8 cellular contexts compared by ENCODE assay signal in genomic region chr6:77462359-77463307, GRCh38. TPM values are rescaled to one million over a fixed set of nuclear protein-coding genes. Genes with fewer than 3 reads are reported as not detected.
DNase-seq lines count a peak whose midpoint lies in the region; ATAC-seq and TF ChIP-seq lines count a peak whose summit lies in the region.

No MANE protein-coding gene starts in this region.

- no peaks in the 10 kb centered on the region for H3K36me3 ChIP-seq in kidney epithelial cell (ENCODE audit: control insufficient read depth, insufficient read depth, low read length)

- H3K27me3 Mint-ChIP-seq in chondrocyte (ENCODE audit: low read depth), result peaks cover 27% of the 10 kb centered on the region
- peaks cover 81% of the 10 kb centered on the region for H3K27me3 Mint-ChIP-seq in stimulated activated naive CD8-positive, alpha-beta T cell treated with anti-CD3 and anti-CD28 coated beads, Interleukin-15, amount 100 ng/mL, for 72 hours

- H3K27ac Mint-ChIP-seq in chondrocyte (ENCODE audit: unreplicated experiment), result no peak overlapping the region
- H3K27ac Mint-ChIP-seq in stimulated activated naive CD8-positive, alpha-beta T cell treated with anti-CD3 and anti-CD28 coated beads, Interleukin-15, amount 100 ng/mL, for 72 hours, result no peak overlapping the region

- no peaks in the 10 kb centered on the region for H3K9me3 Mint-ChIP-seq in chondrocyte (ENCODE audit: low read depth)
- peaks cover 0 to 12% of the 10 kb centered on the region in 2 donors for H3K9me3 Mint-ChIP-seq in stimulated activated naive CD8-positive, alpha-beta T cell treated with anti-CD3 and anti-CD28 coated beads, Interleukin-15, amount 100 ng/mL, for 72 hours

- H3K36me3 Mint-ChIP-seq in chondrocyte (ENCODE audit: low read depth), result no peaks in the 10 kb centered on the region

- peak overlapping the region; percentile 77 for H3K4me3 Mint-ChIP-seq in chondrocyte (ENCODE audit: unreplicated experiment)
- peak overlapping the region; percentile 52 to 77 for H3K4me3 Mint-ChIP-seq in stimulated activated naive CD8-positive, alpha-beta T cell treated with anti-CD3 and anti-CD28 coated beads, Interleukin-15, amount 100 ng/mL, for 72 hours

- peak; percentile 29 for ATAC-seq in stimulated activated naive CD8-positive, alpha-beta T cell treated with anti-CD3 and anti-CD28 coated beads, Interleukin-15, amount 100 ng/mL, for 72 hours
- ATAC-seq in GM21825 (IDR thresholded peaks at IDR 0.05; ENCODE audit: unreplicated experiment) (no peak), HG02870 (IDR thresholded peaks at IDR 0.05; ENCODE audit: unreplicated experiment) (no peak)

- peak; percentile 70 for TF ChIP-seq CTCF in chondrocyte (IDR thresholded peaks at IDR 0.05)
- TF ChIP-seq CTCF in kidney epithelial cell (IDR thresholded peaks at IDR 0.05; ENCODE audit: insufficient read depth, low read length, poor library complexity, severe bottlenecking), result peak; percentile 38

- H3K27me3 ChIP-seq in kidney epithelial cell (ENCODE audit: control insufficient read depth, insufficient read depth, low read length), result peaks cover 38% of the 10 kb centered on the region

- peak overlapping the region; percentile 41 for H3K4me3 ChIP-seq in kidney epithelial cell (ENCODE audit: low read depth, low read length)

- H3K4me1 Mint-ChIP-seq in chondrocyte (ENCODE audit: low read depth), result peaks cover 56% of the 10 kb centered on the region
- peaks cover 31% of the 10 kb centered on the region for H3K4me1 Mint-ChIP-seq in stimulated activated naive CD8-positive, alpha-beta T cell treated with anti-CD3 and anti-CD28 coated beads, Interleukin-15, amount 100 ng/mL, for 72 hours

- DNase-seq in NCI-H748 treated with DMSO at 0.1 percent for 48 hours (lab: John Stamatoyannopoulos, UW), result peak; percentile 72
- peak; percentile 86 for DNase-seq in chondrocyte (ENCODE audit: low spot score)
- no peak for DNase-seq in kidney epithelial cell (ENCODE audit: low read depth)
- no peak for DNase-seq in stimulated activated naive CD8-positive, alpha-beta T cell treated with anti-CD3 and anti-CD28 coated beads, Interleukin-15, amount 100 ng/mL, for 72 hours
- DNase-seq in stimulated activated CD4-positive, alpha-beta T cell treated with anti-CD3 and anti-CD28 coated beads, Interleukin-4, amount 100 ng/mL, for 1 hour, result no peak
- DNase-seq in effector CD8-positive, alpha-beta T cell (lab: John Stamatoyannopoulos, UW), result no peak

RNA-seq across cellular contexts. Expression of gene HTR1B, which starts 0.7 kb away (rescaled TPM):
- 0.57 to 1.2 TPM (median 0.65 TPM) in 3 replicates for total RNA-seq in chondrocyte
- total RNA-seq in kidney epithelial cell, result 1.5 and 2.3 TPM in 2 replicates

Comparison
In these comparisons a context has a peak if more than half of its experiments do, and no peak if none do; other contexts are left out.
1. DNase-seq: peak in NCI-H748 treated with DMSO at 0.1 percent for 48 hours (single experiment) and chondrocyte (single experiment); none in kidney epithelial cell (single experiment), stimulated activated naive CD8-positive, alpha-beta T cell treated with anti-CD3 and anti-CD28 coated beads, Interleukin-15, amount 100 ng/mL, for 72 hours (0 of 2), stimulated activated CD4-positive, alpha-beta T cell treated with anti-CD3 and anti-CD28 coated beads, Interleukin-4, amount 100 ng/mL, for 1 hour (single experiment) and effector CD8-positive, alpha-beta T cell (single experiment).